Comparison of ENCODE assay signal across 8 cellular contexts in the genomic region with DNA sequence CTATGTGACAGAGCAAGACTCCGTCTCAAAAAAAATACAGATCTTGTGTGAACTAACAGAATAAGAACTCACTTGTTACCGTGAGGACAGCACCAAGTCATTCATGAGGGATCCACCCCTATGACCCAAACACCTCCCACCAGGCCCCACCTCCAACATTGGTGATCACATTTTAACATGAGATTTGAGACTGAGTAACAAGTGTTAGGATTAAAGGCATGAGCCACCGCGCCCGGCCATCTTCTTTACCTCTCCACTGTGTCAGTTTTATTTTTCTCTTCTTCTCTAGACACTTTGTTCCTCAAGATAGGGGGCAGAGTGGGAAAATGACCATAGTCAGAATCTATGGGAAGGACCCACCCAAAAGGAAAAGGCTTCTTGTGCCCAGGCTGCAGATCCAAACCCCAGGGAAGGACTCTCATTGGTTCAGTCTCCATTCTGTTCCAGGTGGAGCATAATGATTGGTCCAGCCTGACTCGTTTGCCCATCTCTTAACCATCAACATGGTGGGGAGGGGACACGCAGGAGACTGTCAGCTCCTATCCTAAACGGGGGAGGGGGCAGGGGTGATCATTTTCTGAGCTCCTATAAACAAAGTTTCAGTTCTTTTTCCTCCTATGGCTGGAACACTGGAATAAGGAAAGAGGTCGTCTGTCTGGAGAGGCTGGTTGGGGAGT. TPM values are rescaled to one million over a fixed set of nuclear protein-coding genes. Genes with fewer than 3 reads are reported as not detected.
DNase-seq lines count a peak whose midpoint lies in the region; ATAC-seq and TF ChIP-seq lines count a peak whose summit lies in the region.

No MANE protein-coding gene starts in this region.

- peaks cover 36% of the 10 kb centered on the region for H3K79me2 ChIP-seq in OCI-LY7 (ENCODE audit: insufficient read depth, low read depth, low read length)

- intact Hi-C loops in OCI-LY7 (cut with micrococcal nuclease; ENCODE audit: unreplicated experiment) = no loop called here

- H3K9me3 Mint-ChIP-seq in CD8-positive, alpha-beta memory T cell = peaks cover 2 to 14% (median 11%) of the 10 kb centered on the region in 5 donors
- H3K9me3 Mint-ChIP-seq in endodermal cell = peaks cover 11% of the 10 kb centered on the region

- ATAC-seq in GM19463 (IDR thresholded peaks at IDR 0.05; ENCODE audit: unreplicated experiment) = no peak

- no peaks in the 10 kb centered on the region for H3K9me3 ChIP-seq in CD8-positive, alpha-beta memory T cell (ENCODE audit: low read length)
- H3K9me3 ChIP-seq in OCI-LY7 (ENCODE audit: low read length) = peaks cover 24% of the 10 kb centered on the region
- H3K9me3 ChIP-seq in endodermal cell (ENCODE audit: control insufficient read depth, low read length) = peaks cover 27% of the 10 kb centered on the region
- peaks cover 5% of the 10 kb centered on the region for H3K9me3 ChIP-seq in neuron (ENCODE audit: low read length)

- peak overlapping the region; percentile 53 for H3K4me2 ChIP-seq in OCI-LY7 (ENCODE audit: low read length)

- peak overlapping the region; percentile 94 to 100 (median 99) for H3K4me3 Mint-ChIP-seq in CD8-positive, alpha-beta memory T cell
- H3K4me3 Mint-ChIP-seq in endodermal cell = peak overlapping the region; percentile 93

- H3K27me3 ChIP-seq in CD8-positive, alpha-beta memory T cell (ENCODE audit: insufficient read depth, low read length, poor library complexity, severe bottlenecking) = no peaks in the 10 kb centered on the region
- H3K27me3 ChIP-seq in endodermal cell (ENCODE audit: control insufficient read depth, insufficient read depth, low read length, poor library complexity, severe bottlenecking) (no peaks in the 10 kb centered on the region), neuron (ENCODE audit: insufficient read depth, low read length) (no peaks in the 10 kb centered on the region)

- H3K9me2 ChIP-seq in OCI-LY7 (ENCODE audit: insufficient read depth, low read length) = no peaks in the 10 kb centered on the region

- no peaks in the 10 kb centered on the region for H3K36me3 ChIP-seq in CD8-positive, alpha-beta memory T cell (ENCODE audit: insufficient read depth, low read length)
- H3K36me3 ChIP-seq in OCI-LY7 (ENCODE audit: insufficient read depth, low read length) = peaks cover 3% of the 10 kb centered on the region
- H3K36me3 ChIP-seq in endodermal cell (ENCODE audit: control insufficient read depth, insufficient read depth, low read length) = peaks cover 7% of the 10 kb centered on the region
- H3K36me3 ChIP-seq in neuron (ENCODE audit: insufficient read depth, low read length) = no peaks in the 10 kb centered on the region

- peak overlapping the region; percentile 88 for H3K4me3 ChIP-seq in CD8-positive, alpha-beta memory T cell (ENCODE audit: low read length)
- H3K4me3 ChIP-seq in OCI-LY7 (ENCODE audit: low read depth, low read length, poor library complexity, severe bottlenecking) (peak overlapping the region; percentile 96), endodermal cell (ENCODE audit: low read length) (peak overlapping the region; percentile 83), neuron (ENCODE audit: low read length) (peak overlapping the region; percentile 99)

- H3K4me1 ChIP-seq in CD8-positive, alpha-beta memory T cell (ENCODE audit: insufficient read depth, low read length) = peaks cover 26% of the 10 kb centered on the region
- H3K4me1 ChIP-seq in OCI-LY7 (ENCODE audit: insufficient read depth, low read length, poor library complexity, severe bottlenecking) (peaks cover 31% of the 10 kb centered on the region), endodermal cell (ENCODE audit: control insufficient read depth, insufficient read depth, low read length) (peaks cover 12% of the 10 kb centered on the region), neuron (ENCODE audit: insufficient read depth, low read length) (peaks cover 18% of the 10 kb centered on the region)

- H2AFZ ChIP-seq in OCI-LY7 (ENCODE audit: low read length) (peak overlapping the region; percentile 74), neuron (ENCODE audit: low read depth, low read length) (peak overlapping the region; percentile 57)

- WGBS in endodermal cell (ENCODE audit: insufficient coverage in 1 of 2, insufficient read length in 1 of 2), 2 experiments = 61 to 71% methylated on average over 2 to 6 of the region's 9 CpGs

- BruUV-seq in OCI-LY7 (replicated peaks; lab: Mats Ljungman, UMichigan) = TSS peak; percentile 60

- CTCF ChIA-PET in CD8-positive, alpha-beta memory T cell (lab: Charles Lee) = interaction anchor here (0.6 to 4.3 kb wide), 3 partner anchors 12 to 884 kb away, joined by 3 to 64 read pairs (median 3); a partner anchor contains a TSS
- CTCF ChIA-PET in OCI-LY7 (lab: Charles Lee; ENCODE audit: unreplicated experiment) = no interaction called here

- H3K9ac ChIP-seq in endodermal cell (ENCODE audit: extremely low read depth, low read length, poor library complexity, severe bottlenecking) = peak overlapping the region; percentile 99

- H3K27me3 Mint-ChIP-seq in CD8-positive, alpha-beta memory T cell = peaks cover 0 to 7% of the 10 kb centered on the region in 2 donors
- peaks cover 2% of the 10 kb centered on the region for H3K27me3 Mint-ChIP-seq in endodermal cell (ENCODE audit: insufficient read depth)

- peaks cover 7 to 14% (median 11%) of the 10 kb centered on the region in 3 donors for H3K36me3 Mint-ChIP-seq in CD8-positive, alpha-beta memory T cell
- H3K36me3 Mint-ChIP-seq in endodermal cell (ENCODE audit: low read depth) = peaks cover under 1% of the 10 kb centered on the region

- peaks cover 27 to 44% (median 36%) of the 10 kb centered on the region in 3 donors for H3K4me1 Mint-ChIP-seq in CD8-positive, alpha-beta memory T cell
- peaks cover 16% of the 10 kb centered on the region for H3K4me1 Mint-ChIP-seq in endodermal cell

- H4K20me1 ChIP-seq in OCI-LY7 (ENCODE audit: insufficient read depth, low read length) = peaks cover 13% of the 10 kb centered on the region

- DNase-seq in CD8-positive, alpha-beta memory T cell = no peak
- DNase-seq in OCI-LY7 (ENCODE audit: low spot score) (no peak), endodermal cell (peak; percentile 44), COR-L47 (lab: John Stamatoyannopoulos, UW) (no peak), HK-2 (ENCODE audit: unreplicated experiment) (no peak), NAMALWA (ENCODE audit: low spot score) (no peak)

- H3K27ac Mint-ChIP-seq in CD8-positive, alpha-beta memory T cell = peak overlapping the region; percentile 100
- peak overlapping the region; percentile 100 for H3K27ac Mint-ChIP-seq in endodermal cell

- no peak for TF ChIP-seq CTCF in OCI-LY7 (conservative IDR thresholded peaks at IDR 0.05; ENCODE audit: low read length)
- no peak for TF ChIP-seq CTCF in endodermal cell (conservative IDR thresholded peaks at IDR 0.05)

- POLR2A ChIA-PET in CD8-positive, alpha-beta memory T cell (lab: Charles Lee) = interaction anchor here (0.5 to 4.2 kb wide), 11 partner anchors 11 to 1190 kb away, joined by 3 to 52 read pairs (median 4); a partner anchor contains a TSS
- POLR2A ChIA-PET in OCI-LY7 (lab: Charles Lee) = interaction anchor here (0.5 to 2.9 kb wide), 4 partner anchors 12 to 306 kb away, joined by 3 to 16 read pairs (median 4); no protein-coding TSS in a partner anchor

- peak overlapping the region; percentile 100 for H3K27ac ChIP-seq in CD8-positive, alpha-beta memory T cell (ENCODE audit: low read depth, low read length)
- H3K27ac ChIP-seq in OCI-LY7 (ENCODE audit: low read depth, low read length, poor library complexity, severe bottlenecking) (peak overlapping the region; percentile 80), endodermal cell (ENCODE audit: low read depth, low read length) (no peak overlapping the region)

RNA-seq across cellular contexts. Expression of a gene that starts 1.3 kb away (rescaled TPM):
- 100 to 1,000 TPM; 465 to 493 TPM for total RNA-seq in CD8-positive, alpha-beta memory T cell
- polyA plus RNA-seq in CD8-positive, alpha-beta memory T cell = 168 TPM
- total RNA-seq in OCI-LY7 (2014; rRNA removed; shearing (Covaris generic)) = 175 and 205 TPM in 2 replicates
- total RNA-seq in OCI-LY7 (2022) = 198 and 246 TPM in 2 replicates
- total RNA-seq in endodermal cell = 100 to 1,000 TPM; 564 to 573 TPM
- 356 TPM for polyA plus RNA-seq in endodermal cell (2013, experiment 1 of 2)
- polyA plus RNA-seq in endodermal cell (2013, experiment 2 of 2) = 335 TPM

RNA-seq across cellular contexts. Expression of a gene that starts 25.0 kb away (rescaled TPM):
- 10 to 100 TPM; 17.7 to 18.4 TPM for total RNA-seq in CD8-positive, alpha-beta memory T cell
- not detected for polyA plus RNA-seq in CD8-positive, alpha-beta memory T cell
- 0.25 and 0.26 TPM in 2 replicates for total RNA-seq in OCI-LY7 (2014; rRNA removed; shearing (Covaris generic))
- total RNA-seq in OCI-LY7 (2022) (not detected in 2 replicates), endodermal cell (not detected)
- polyA plus RNA-seq in endodermal cell (2013, experiment 1 of 2) = not detected
- polyA plus RNA-seq in endodermal cell (2013, experiment 2 of 2) = not detected

RNA-seq across cellular contexts. Expression of a gene that starts 36.1 kb away (rescaled TPM):
- 1 to 10 TPM; 9.0 TPM for total RNA-seq in CD8-positive, alpha-beta memory T cell
- not detected for polyA plus RNA-seq in CD8-positive, alpha-beta memory T cell
- not detected in 2 replicates for total RNA-seq in OCI-LY7 (2014; rRNA removed; shearing (Covaris generic))
- total RNA-seq in OCI-LY7 (2022) (not detected in 2 replicates), endodermal cell (not detected)
- polyA plus RNA-seq in endodermal cell (2013, experiment 1 of 2) = 3.8 TPM
- 3.6 TPM for polyA plus RNA-seq in endodermal cell (2013, experiment 2 of 2)

Comparison
In these comparisons a context has a peak if more than half of its experiments do, and no peak if none do; other contexts are left out.
1. RNA of a gene that starts 25.0 kb away (total RNA-seq): 17.7 to 18.4 TPM in CD8-positive, alpha-beta memory T cell; 0.25 to 0.26 TPM in OCI-LY7 and not detected in endodermal cell; every median in the first group is over 10 times any median in the second.
2. RNA of a gene that starts 36.1 kb away (total RNA-seq): 9.0 TPM in CD8-positive, alpha-beta memory T cell; not detected in endodermal cell and not detected in OCI-LY7; every median in the first group is over 4 times any median in the second.
3. Peak in every context shown above with its lines, with median percentiles within 50 percentile points of each other: H3K4me3 ChIP-seq.